Comparison of ENCODE assay signal across 19 cellular contexts in genomic region chr2:84033347-84033974, GRCh38.
A peak's percentile ranks its signal among the peaks of the same experiment; 100 is the strongest.
DNase-seq lines count a peak whose midpoint lies in the region; ATAC-seq and TF ChIP-seq lines count a peak whose summit lies in the region.
"Had no signal": no experiment of that assay in that cellular context is flagged by ENCODE, and none has a peak within 500 bp of the region (broad histone marks: within the 10 kb centered on the region; RNA-seq: fewer than 3 reads in every experiment).

No MANE protein-coding gene starts in this region.

- H3K27ac Mint-ChIP-seq in activated naive CD4-positive, alpha-beta T cell treated with anti-CD3 and anti-CD28 coated beads, Interleukin-2, amount 50 U/mL, for 24 hours = no peak overlapping the region
- H3K27ac Mint-ChIP-seq in activated naive CD4-positive, alpha-beta T cell treated with anti-CD3 and anti-CD28 coated beads for 36 hours = no peak overlapping the region
- H3K27ac Mint-ChIP-seq in naive thymus-derived CD4-positive, alpha-beta T cell = peak overlapping the region in 2 of 9 donors; percentile 24 to 47
- H3K27ac Mint-ChIP-seq: activated CD4-positive, alpha-beta T cell treated with anti-CD3 and anti-CD28 coated beads for 36 hours; activated T-cell treated with anti-CD3 and anti-CD28 coated beads, Interleukin-2, amount 50 U/mL, for 24 hours had no signal

- peaks cover 8% of the 10 kb centered on the region for H3K4me1 Mint-ChIP-seq in activated naive CD4-positive, alpha-beta T cell treated with anti-CD3 and anti-CD28 coated beads, Interleukin-2, amount 50 U/mL, for 24 hours
- peaks cover 4% of the 10 kb centered on the region for H3K4me1 Mint-ChIP-seq in activated naive CD4-positive, alpha-beta T cell treated with anti-CD3 and anti-CD28 coated beads for 36 hours (ENCODE audit: low read depth)
- peaks cover 2 to 9% (median 8%) of the 10 kb centered on the region in 7 donors for H3K4me1 Mint-ChIP-seq in naive thymus-derived CD4-positive, alpha-beta T cell

- DNase-seq in activated naive CD4-positive, alpha-beta T cell treated with anti-CD3 and anti-CD28 coated beads for 36 hours = no peak
- DNase-seq in RWPE2 (ENCODE audit: low spot score) = no peak
- no peak for DNase-seq in naive thymus-derived CD4-positive, alpha-beta T cell
- no peak for DNase-seq in COR-L47 (lab: John Stamatoyannopoulos, UW)
- no peak for DNase-seq in cerebellar cortex (ENCODE audit: low spot score)
- DNase-seq: activated CD4-positive, alpha-beta T cell treated with anti-CD3 and anti-CD28 coated beads for 36 hours; activated T-cell treated with anti-CD3 and anti-CD28 coated beads, Interleukin-2, amount 50 U/mL, for 24 hours; caudate nucleus; EL; heart left ventricle; Karpas-422; NCI-H526 treated with DMSO at 0.1 percent for 48 hours; stimulated activated naive CD4-positive, alpha-beta T cell; upper lobe of right lung had no signal

- no peak for TF ChIP-seq CTCF in RWPE2 (IDR thresholded peaks at IDR 0.05; ENCODE audit: poor library complexity, severe bottlenecking)

- no peaks in the 10 kb centered on the region for H3K27me3 ChIP-seq in RWPE2 (ENCODE audit: insufficient read depth, poor library complexity, severe bottlenecking)
- H3K27me3 ChIP-seq in naive thymus-derived CD4-positive, alpha-beta T cell (ENCODE audit: control insufficient read depth in 2 of 2, insufficient read depth in 2 of 2, low read length in 2 of 2) = no peaks in the 10 kb centered on the region
- H3K27me3 ChIP-seq: heart left ventricle, SJSA1, upper lobe of right lung had no signal

- H3K9me3 Mint-ChIP-seq in activated naive CD4-positive, alpha-beta T cell treated with anti-CD3 and anti-CD28 coated beads, Interleukin-2, amount 50 U/mL, for 24 hours = no peaks in the 10 kb centered on the region
- H3K9me3 Mint-ChIP-seq in activated naive CD4-positive, alpha-beta T cell treated with anti-CD3 and anti-CD28 coated beads for 36 hours = no peaks in the 10 kb centered on the region
- no peaks in the 10 kb centered on the region for H3K9me3 Mint-ChIP-seq in naive thymus-derived CD4-positive, alpha-beta T cell
- H3K9me3 Mint-ChIP-seq: activated T-cell treated with anti-CD3 and anti-CD28 coated beads, Interleukin-2, amount 50 U/mL, for 24 hours had no signal

- peak overlapping the region; percentile 40 for H3K4me3 Mint-ChIP-seq in activated naive CD4-positive, alpha-beta T cell treated with anti-CD3 and anti-CD28 coated beads, Interleukin-2, amount 50 U/mL, for 24 hours
- no peak overlapping the region for H3K4me3 Mint-ChIP-seq in activated naive CD4-positive, alpha-beta T cell treated with anti-CD3 and anti-CD28 coated beads for 36 hours
- peak overlapping the region in 9 of 10 donors; percentile 4 to 58 (median 34) for H3K4me3 Mint-ChIP-seq in naive thymus-derived CD4-positive, alpha-beta T cell
- H3K4me3 Mint-ChIP-seq: activated CD4-positive, alpha-beta T cell treated with anti-CD3 and anti-CD28 coated beads for 36 hours; activated T-cell treated with anti-CD3 and anti-CD28 coated beads, Interleukin-2, amount 50 U/mL, for 24 hours had no signal

- intact Hi-C loops in activated naive CD4-positive, alpha-beta T cell treated with anti-CD3 and anti-CD28 coated beads for 36 hours (cut with micrococcal nuclease) = no loop called here
- intact Hi-C loops in naive thymus-derived CD4-positive, alpha-beta T cell (cut with micrococcal nuclease) = no loop called here

- ATAC-seq in GM19324 (IDR thresholded peaks at IDR 0.05; ENCODE audit: low FRiP score, unreplicated experiment) (peak; percentile 51), RWPE2 (ENCODE audit: low read depth) (peak; percentile 72), GM21367 (IDR thresholded peaks at IDR 0.05; ENCODE audit: unreplicated experiment) (no peak)
- no peak for ATAC-seq in naive thymus-derived CD4-positive, alpha-beta T cell
- ATAC-seq: activated CD4-positive, alpha-beta T cell treated with anti-CD3 and anti-CD28 coated beads for 36 hours; heart left ventricle; sciatic nerve; upper lobe of right lung had no signal

- POLR2A ChIA-PET in naive thymus-derived CD4-positive, alpha-beta T cell (lab: Charles Lee) = no interaction called here

- no peak overlapping the region for H3K4me3 ChIP-seq in RWPE2 (ENCODE audit: severe bottlenecking)
- H3K4me3 ChIP-seq in naive thymus-derived CD4-positive, alpha-beta T cell (ENCODE audit: low read length) = no peak overlapping the region
- H3K4me3 ChIP-seq: heart left ventricle, SJSA1, upper lobe of right lung had no signal

- no peak overlapping the region for H3K27ac ChIP-seq in RWPE2 (ENCODE audit: poor library complexity, severe bottlenecking)
- H3K27ac ChIP-seq in naive thymus-derived CD4-positive, alpha-beta T cell (ENCODE audit: low read depth, low read length) = no peak overlapping the region
- H3K27ac ChIP-seq: heart left ventricle, SJSA1, upper lobe of right lung had no signal

- CTCF ChIA-PET in activated naive CD4-positive, alpha-beta T cell treated with anti-CD3 and anti-CD28 coated beads for 36 hours (lab: Charles Lee) = interaction anchor here (0.6 to 1.5 kb wide), 4 partner anchors 11 to 281 kb away, joined by 3 to 7 read pairs (median 3); no protein-coding TSS in a partner anchor
- CTCF ChIA-PET in naive thymus-derived CD4-positive, alpha-beta T cell (lab: Charles Lee) = interaction anchor here (0.7 kb wide), 1 partner anchor 41 kb away, joined by 3 read pairs; no protein-coding TSS in a partner anchor

- no peaks in the 10 kb centered on the region for H3K27me3 Mint-ChIP-seq in activated naive CD4-positive, alpha-beta T cell treated with anti-CD3 and anti-CD28 coated beads, Interleukin-2, amount 50 U/mL, for 24 hours
- H3K27me3 Mint-ChIP-seq in activated naive CD4-positive, alpha-beta T cell treated with anti-CD3 and anti-CD28 coated beads for 36 hours (ENCODE audit: low read depth) = no peaks in the 10 kb centered on the region
- H3K27me3 Mint-ChIP-seq in naive thymus-derived CD4-positive, alpha-beta T cell = peaks cover 0 to 6% (median 0%) of the 10 kb centered on the region in 5 donors
- H3K27me3 Mint-ChIP-seq: activated CD4-positive, alpha-beta T cell treated with anti-CD3 and anti-CD28 coated beads for 36 hours; activated T-cell treated with anti-CD3 and anti-CD28 coated beads, Interleukin-2, amount 50 U/mL, for 24 hours had no signal

- H3K36me3 Mint-ChIP-seq in activated naive CD4-positive, alpha-beta T cell treated with anti-CD3 and anti-CD28 coated beads, Interleukin-2, amount 50 U/mL, for 24 hours = no peaks in the 10 kb centered on the region
- no peaks in the 10 kb centered on the region for H3K36me3 Mint-ChIP-seq in activated naive CD4-positive, alpha-beta T cell treated with anti-CD3 and anti-CD28 coated beads for 36 hours (ENCODE audit: low read depth)
- no peaks in the 10 kb centered on the region for H3K36me3 Mint-ChIP-seq in naive thymus-derived CD4-positive, alpha-beta T cell

- no peaks in the 10 kb centered on the region for H3K36me3 ChIP-seq in RWPE2 (ENCODE audit: low read depth)
- no peaks in the 10 kb centered on the region for H3K36me3 ChIP-seq in naive thymus-derived CD4-positive, alpha-beta T cell (ENCODE audit: control insufficient read depth in 2 of 3, insufficient read depth in 3 of 3, low read length in 3 of 3)
- H3K36me3 ChIP-seq: heart left ventricle, SJSA1, upper lobe of right lung had no signal

- peaks cover 4% of the 10 kb centered on the region for H3K4me1 ChIP-seq in RWPE2 (ENCODE audit: insufficient read depth, poor library complexity, severe bottlenecking)
- H3K4me1 ChIP-seq in naive thymus-derived CD4-positive, alpha-beta T cell (ENCODE audit: control insufficient read depth in 2 of 2, insufficient read depth in 2 of 2, low read length in 2 of 2) = peaks cover 0 to 3% of the 10 kb centered on the region in 2 donors
- H3K4me1 ChIP-seq: heart left ventricle, SJSA1, upper lobe of right lung had no signal

- H3K9me3 ChIP-seq in RWPE2 (ENCODE audit: severe bottlenecking) = no peaks in the 10 kb centered on the region
- no peaks in the 10 kb centered on the region for H3K9me3 ChIP-seq in naive thymus-derived CD4-positive, alpha-beta T cell (ENCODE audit: control insufficient read depth in 2 of 3, low read length in 3 of 3)
- H3K9me3 ChIP-seq: heart left ventricle, SJSA1, upper lobe of right lung had no signal

Comparison
In these comparisons a context has a peak if more than half of its experiments do, and no peak if none do; other contexts are left out.
1. ATAC-seq: peak in GM19324 (single experiment) and RWPE2 (single experiment); none in naive thymus-derived CD4-positive, alpha-beta T cell (single experiment) and GM21367 (single experiment).